In genomic region chr1:34749983-34750382, GRCh38 we compare ENCODE assay signal across 1 cellular context.
TF ChIP-seq lines count a peak whose summit lies in the region.

No MANE protein-coding gene starts in this region.

TF ChIP-seq in H1, 55 proteins besides CTCF, POLR2A, EP300 and RAD21:
- TF ChIP-seq POU5F1 (IDR thresholded peaks at IDR 0.05; ENCODE audit: low read depth, low read length) (no peak), NANOG (IDR thresholded peaks at IDR 0.05; ENCODE audit: insufficient read depth, low read depth, low read length, poor library complexity, severe bottlenecking) (no peak), HDAC6 (IDR thresholded peaks at IDR 0.05; ENCODE audit: low read depth, low read length) (no peak), TCF12 (IDR thresholded peaks at IDR 0.05; ENCODE audit: low read depth, low read length) (no peak), YY1 (IDR thresholded peaks at IDR 0.05; ENCODE audit: low read depth, low read length) (no peak), HDAC2 (IDR thresholded peaks at IDR 0.05; ENCODE audit: borderline replicate concordance in 1 of 2, low read depth in 2 of 2, low read length in 2 of 2) (no peak), MAFK (IDR thresholded peaks at IDR 0.05; ENCODE audit: low read depth, low read length) (no peak), RFX5 (IDR thresholded peaks at IDR 0.05; ENCODE audit: borderline replicate concordance, low read depth, low read length) (no peak), KDM4A (IDR thresholded peaks at IDR 0.05; ENCODE audit: low read depth, low read length, severe bottlenecking) (no peak), SP2 (IDR thresholded peaks at IDR 0.05; ENCODE audit: low read length) (no peak), RNF2 (IDR thresholded peaks at IDR 0.05; ENCODE audit: borderline replicate concordance, low read depth, low read length, missing control alignments, poor library complexity, severe bottlenecking) (no peak)
- TF ChIP-seq, protein P1, sequence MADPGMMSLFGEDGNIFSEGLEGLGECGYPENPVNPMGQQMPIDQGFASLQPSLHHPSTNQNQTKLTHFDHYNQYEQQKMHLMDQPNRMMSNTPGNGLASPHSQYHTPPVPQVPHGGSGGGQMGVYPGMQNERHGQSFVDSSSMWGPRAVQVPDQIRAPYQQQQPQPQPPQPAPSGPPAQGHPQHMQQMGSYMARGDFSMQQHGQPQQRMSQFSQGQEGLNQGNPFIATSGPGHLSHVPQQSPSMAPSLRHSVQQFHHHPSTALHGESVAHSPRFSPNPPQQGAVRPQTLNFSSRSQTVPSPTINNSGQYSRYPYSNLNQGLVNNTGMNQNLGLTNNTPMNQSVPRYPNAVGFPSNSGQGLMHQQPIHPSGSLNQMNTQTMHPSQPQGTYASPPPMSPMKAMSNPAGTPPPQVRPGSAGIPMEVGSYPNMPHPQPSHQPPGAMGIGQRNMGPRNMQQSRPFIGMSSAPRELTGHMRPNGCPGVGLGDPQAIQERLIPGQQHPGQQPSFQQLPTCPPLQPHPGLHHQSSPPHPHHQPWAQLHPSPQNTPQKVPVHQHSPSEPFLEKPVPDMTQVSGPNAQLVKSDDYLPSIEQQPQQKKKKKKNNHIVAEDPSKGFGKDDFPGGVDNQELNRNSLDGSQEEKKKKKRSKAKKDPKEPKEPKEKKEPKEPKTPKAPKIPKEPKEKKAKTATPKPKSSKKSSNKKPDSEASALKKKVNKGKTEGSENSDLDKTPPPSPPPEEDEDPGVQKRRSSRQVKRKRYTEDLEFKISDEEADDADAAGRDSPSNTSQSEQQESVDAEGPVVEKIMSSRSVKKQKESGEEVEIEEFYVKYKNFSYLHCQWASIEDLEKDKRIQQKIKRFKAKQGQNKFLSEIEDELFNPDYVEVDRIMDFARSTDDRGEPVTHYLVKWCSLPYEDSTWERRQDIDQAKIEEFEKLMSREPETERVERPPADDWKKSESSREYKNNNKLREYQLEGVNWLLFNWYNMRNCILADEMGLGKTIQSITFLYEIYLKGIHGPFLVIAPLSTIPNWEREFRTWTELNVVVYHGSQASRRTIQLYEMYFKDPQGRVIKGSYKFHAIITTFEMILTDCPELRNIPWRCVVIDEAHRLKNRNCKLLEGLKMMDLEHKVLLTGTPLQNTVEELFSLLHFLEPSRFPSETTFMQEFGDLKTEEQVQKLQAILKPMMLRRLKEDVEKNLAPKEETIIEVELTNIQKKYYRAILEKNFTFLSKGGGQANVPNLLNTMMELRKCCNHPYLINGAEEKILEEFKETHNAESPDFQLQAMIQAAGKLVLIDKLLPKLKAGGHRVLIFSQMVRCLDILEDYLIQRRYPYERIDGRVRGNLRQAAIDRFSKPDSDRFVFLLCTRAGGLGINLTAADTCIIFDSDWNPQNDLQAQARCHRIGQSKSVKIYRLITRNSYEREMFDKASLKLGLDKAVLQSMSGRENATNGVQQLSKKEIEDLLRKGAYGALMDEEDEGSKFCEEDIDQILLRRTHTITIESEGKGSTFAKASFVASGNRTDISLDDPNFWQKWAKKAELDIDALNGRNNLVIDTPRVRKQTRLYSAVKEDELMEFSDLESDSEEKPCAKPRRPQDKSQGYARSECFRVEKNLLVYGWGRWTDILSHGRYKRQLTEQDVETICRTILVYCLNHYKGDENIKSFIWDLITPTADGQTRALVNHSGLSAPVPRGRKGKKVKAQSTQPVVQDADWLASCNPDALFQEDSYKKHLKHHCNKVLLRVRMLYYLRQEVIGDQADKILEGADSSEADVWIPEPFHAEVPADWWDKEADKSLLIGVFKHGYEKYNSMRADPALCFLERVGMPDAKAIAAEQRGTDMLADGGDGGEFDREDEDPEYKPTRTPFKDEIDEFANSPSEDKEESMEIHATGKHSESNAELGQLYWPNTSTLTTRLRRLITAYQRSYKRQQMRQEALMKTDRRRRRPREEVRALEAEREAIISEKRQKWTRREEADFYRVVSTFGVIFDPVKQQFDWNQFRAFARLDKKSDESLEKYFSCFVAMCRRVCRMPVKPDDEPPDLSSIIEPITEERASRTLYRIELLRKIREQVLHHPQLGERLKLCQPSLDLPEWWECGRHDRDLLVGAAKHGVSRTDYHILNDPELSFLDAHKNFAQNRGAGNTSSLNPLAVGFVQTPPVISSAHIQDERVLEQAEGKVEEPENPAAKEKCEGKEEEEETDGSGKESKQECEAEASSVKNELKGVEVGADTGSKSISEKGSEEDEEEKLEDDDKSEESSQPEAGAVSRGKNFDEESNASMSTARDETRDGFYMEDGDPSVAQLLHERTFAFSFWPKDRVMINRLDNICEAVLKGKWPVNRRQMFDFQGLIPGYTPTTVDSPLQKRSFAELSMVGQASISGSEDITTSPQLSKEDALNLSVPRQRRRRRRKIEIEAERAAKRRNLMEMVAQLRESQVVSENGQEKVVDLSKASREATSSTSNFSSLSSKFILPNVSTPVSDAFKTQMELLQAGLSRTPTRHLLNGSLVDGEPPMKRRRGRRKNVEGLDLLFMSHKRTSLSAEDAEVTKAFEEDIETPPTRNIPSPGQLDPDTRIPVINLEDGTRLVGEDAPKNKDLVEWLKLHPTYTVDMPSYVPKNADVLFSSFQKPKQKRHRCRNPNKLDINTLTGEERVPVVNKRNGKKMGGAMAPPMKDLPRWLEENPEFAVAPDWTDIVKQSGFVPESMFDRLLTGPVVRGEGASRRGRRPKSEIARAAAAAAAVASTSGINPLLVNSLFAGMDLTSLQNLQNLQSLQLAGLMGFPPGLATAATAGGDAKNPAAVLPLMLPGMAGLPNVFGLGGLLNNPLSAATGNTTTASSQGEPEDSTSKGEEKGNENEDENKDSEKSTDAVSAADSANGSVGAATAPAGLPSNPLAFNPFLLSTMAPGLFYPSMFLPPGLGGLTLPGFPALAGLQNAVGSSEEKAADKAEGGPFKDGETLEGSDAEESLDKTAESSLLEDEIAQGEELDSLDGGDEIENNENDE (IDR thresholded peaks at IDR 0.05; ENCODE audit: insufficient replicate concordance, low read length), result no peak
